9 cellular contexts compared by ENCODE assay signal in genomic region chr22:49963647-49964026, GRCh38. TPM values are rescaled to one million over a fixed set of nuclear protein-coding genes. Genes with fewer than 3 reads are reported as not detected.
DNase-seq lines count a peak whose midpoint lies in the region; ATAC-seq and TF ChIP-seq lines count a peak whose summit lies in the region.
"Had no signal": no experiment of that assay in that cellular context is flagged by ENCODE, and none has a peak within 500 bp of the region (broad histone marks: within the 10 kb centered on the region; RNA-seq: fewer than 3 reads in every experiment).

No MANE protein-coding gene starts in this region.

- H3K36me3 ChIP-seq in body of pancreas (replicated peaks in 1 of 2; ENCODE audit: insufficient read depth in 1 of 2, low read depth in 2 of 2) = peaks cover 8 to 10% of the 10 kb centered on the region in 2 donors
- H3K36me3 ChIP-seq in transverse colon = peaks cover 0 to 13% (median 8%) of the 10 kb centered on the region in 4 donors

- ATAC-seq in body of pancreas = no peak
- no peak for ATAC-seq in memory B cell (ENCODE audit: low read depth)
- ATAC-seq in HG02852 (IDR thresholded peaks at IDR 0.05; ENCODE audit: unreplicated experiment) = no peak
- ATAC-seq in GM18505 (IDR thresholded peaks at IDR 0.05; ENCODE audit: unreplicated experiment) = no peak

- TF ChIP-seq POLR2A in body of pancreas (IDR thresholded peaks at IDR 0.05) (no peak), transverse colon (IDR thresholded peaks at IDR 0.05) (no peak), GM18505 (IDR thresholded peaks at IDR 0.05; ENCODE audit: borderline replicate concordance, extremely low read depth, insufficient read depth, insufficient read length) (no peak)

- H3K9me3 ChIP-seq in body of pancreas (no peaks in the 10 kb centered on the region), transverse colon (no peaks in the 10 kb centered on the region)

- H3K4me3 ChIP-seq in body of pancreas = peak overlapping the region in 1 of 2 donors; percentile 79
- peak overlapping the region in 3 of 4 donors; percentile 86 to 99 (median 97) for H3K4me3 ChIP-seq in transverse colon

- no peak for TF ChIP-seq CTCF in body of pancreas (IDR thresholded peaks at IDR 0.05)
- TF ChIP-seq CTCF in transverse colon (IDR thresholded peaks at IDR 0.05) = no peak

- H3K4me3 Mint-ChIP-seq in activated naive CD4-positive, alpha-beta T cell treated with anti-CD3 and anti-CD28 coated beads, Interleukin-2, amount 10 ng/mL, durations not matched to agents 7 days and 5 days = peak overlapping the region; percentile 90
- peak overlapping the region; percentile 5 for H3K4me3 Mint-ChIP-seq in memory B cell

- WGBS in body of pancreas, 2 donors = 55 to 60% methylated on average over 6 of the region's 6 CpGs
- 60 to 83% methylated on average over 1 to 6 of the region's 6 CpGs for WGBS in transverse colon (ENCODE audit: low coverage in 1 of 2), 2 donors

- H3K4me1 Mint-ChIP-seq in activated naive CD4-positive, alpha-beta T cell treated with anti-CD3 and anti-CD28 coated beads, Interleukin-2, amount 10 ng/mL, durations not matched to agents 7 days and 5 days = peaks cover 41% of the 10 kb centered on the region
- H3K4me1 Mint-ChIP-seq in memory B cell = peaks cover 38% of the 10 kb centered on the region

- H3K27ac Mint-ChIP-seq in activated naive CD4-positive, alpha-beta T cell treated with anti-CD3 and anti-CD28 coated beads, Interleukin-2, amount 10 ng/mL, durations not matched to agents 7 days and 5 days = peak overlapping the region; percentile 62
- H3K27ac Mint-ChIP-seq in memory B cell = peak overlapping the region; percentile 96

- intact Hi-C loops in body of pancreas (cut with DNase I) = no loop called here
- intact Hi-C loops in transverse colon (cut with DNase I; ENCODE audit: low total_unique reads) = no loop called here

- in situ Hi-C loops in transverse colon (cut with MboI; ENCODE audit: low pct_ligation_motif_present in 1 of 4, low pct_unique_long_range_greater_than_20kb in 1 of 4, low sequenced_read_pairs in 3 of 4) = loop anchor here in 1 of 4 donors (25.0 kb wide), 1 partner anchor 101 kb away; the partner anchor contains the start of gene ZBED4

- no peak for TF ChIP-seq EP300 in transverse colon (IDR thresholded peaks at IDR 0.05; ENCODE audit: low read depth)

- peaks cover 16% of the 10 kb centered on the region for H3K36me3 Mint-ChIP-seq in activated naive CD4-positive, alpha-beta T cell treated with anti-CD3 and anti-CD28 coated beads, Interleukin-2, amount 10 ng/mL, durations not matched to agents 7 days and 5 days
- H3K36me3 Mint-ChIP-seq in memory B cell = peaks cover 4% of the 10 kb centered on the region

- no peaks in the 10 kb centered on the region for H3K27me3 ChIP-seq in body of pancreas
- H3K27me3 ChIP-seq in transverse colon = no peaks in the 10 kb centered on the region

- peak overlapping the region in 3 of 4 donors; percentile 94 to 96 (median 96) for H3K27ac ChIP-seq in body of pancreas
- peak overlapping the region; percentile 93 to 95 (median 94) for H3K27ac ChIP-seq in transverse colon

- peaks cover 78% of the 10 kb centered on the region for H3K4me1 ChIP-seq in body of pancreas
- H3K4me1 ChIP-seq in transverse colon = peaks cover 30 to 59% (median 55%) of the 10 kb centered on the region in 4 donors

- no peaks in the 10 kb centered on the region for H3K9me3 Mint-ChIP-seq in activated naive CD4-positive, alpha-beta T cell treated with anti-CD3 and anti-CD28 coated beads, Interleukin-2, amount 10 ng/mL, durations not matched to agents 7 days and 5 days
- no peaks in the 10 kb centered on the region for H3K9me3 Mint-ChIP-seq in memory B cell

- CTCF ChIA-PET in activated naive CD4-positive, alpha-beta T cell treated with anti-CD3 and anti-CD28 coated beads, Interleukin-2, amount 10 ng/mL, durations not matched to agents 7 days and 5 days (lab: Charles Lee) = interaction anchor here (1.1 to 1.6 kb wide), 2 partner anchors 33 to 190 kb away, joined by 3 to 6 read pairs; no protein-coding TSS in a partner anchor

- no peaks in the 10 kb centered on the region for H3K27me3 Mint-ChIP-seq in activated naive CD4-positive, alpha-beta T cell treated with anti-CD3 and anti-CD28 coated beads, Interleukin-2, amount 10 ng/mL, durations not matched to agents 7 days and 5 days
- no peaks in the 10 kb centered on the region for H3K27me3 Mint-ChIP-seq in memory B cell

- DNase-seq in activated naive CD4-positive, alpha-beta T cell treated with anti-CD3 and anti-CD28 coated beads, Interleukin-2, amount 10 ng/mL, durations not matched to agents 7 days and 5 days = peak; percentile 20
- no peak for DNase-seq in activated naive CD4-positive, alpha-beta T cell treated with Interleukin-2 at 50 U/mL for 16 hours
- DNase-seq in body of pancreas = peak; percentile 25 to 49 (median 28)
- DNase-seq in memory B cell (ENCODE audit: low spot score in 2 of 2) = peak in 1 of 2 donors; percentile 17
- peak; percentile 43 for DNase-seq in transverse colon
- DNase-seq in NCI-H446 (lab: John Stamatoyannopoulos, UW) = no peak
- DNase-seq: NCI-H82 had no signal

RNA-seq across cellular contexts. Expression of gene PIM3, which starts 3.1 kb away (rescaled TPM):
- total RNA-seq in body of pancreas (10 to 100 TPM; 57.3 to 98.9 TPM), transverse colon (100 to 1,000 TPM; 115 to 290 (median 147) TPM)

RNA-seq across cellular contexts. Expression of gene CRELD2, which starts 45.2 kb away (rescaled TPM):
- total RNA-seq in body of pancreas (100 to 1,000 TPM in 1 of 2 donors, 10 to 100 TPM in 1; 73.9 to 201 TPM), transverse colon (10 to 100 TPM; 31.0 to 37.9 (median 36.4) TPM)

RNA-seq across cellular contexts. Expression of gene ALG12, which starts 45.4 kb away (rescaled TPM):
- total RNA-seq in body of pancreas (10 to 100 TPM; 16.2 to 17.9 TPM), transverse colon (10 to 100 TPM; 10.1 to 24.4 (median 18.3) TPM)

RNA-seq across cellular contexts. Expression of gene IL17REL, which starts 48.9 kb away (rescaled TPM):
- total RNA-seq in body of pancreas (not detected), transverse colon (1 to 10 TPM in 2 of 4 donors, under 1 TPM in 2; 0.32 to 2.2 (median 1.3) TPM)

Comparison
In these comparisons a context has a peak if more than half of its experiments do, and no peak if none do; other contexts are left out.
1. DNase-seq: peak in activated naive CD4-positive, alpha-beta T cell treated with anti-CD3 and anti-CD28 coated beads, Interleukin-2, amount 10 ng/mL, durations not matched to agents 7 days and 5 days (single experiment), body of pancreas (4 of 4) and transverse colon (single experiment); none in activated naive CD4-positive, alpha-beta T cell treated with Interleukin-2 at 50 U/mL for 16 hours (single experiment) and NCI-H446 (0 of 2).